12 cellular contexts compared by ENCODE assay signal in genomic region chr1:96808186-96808585, GRCh38.
DNase-seq lines count a peak whose midpoint lies in the region; ATAC-seq, FAIRE-seq and TF ChIP-seq lines count a peak whose summit lies in the region.
"Had no signal": no experiment of that assay in that cellular context is flagged by ENCODE, and none has a peak within 500 bp of the region (broad histone marks: within the 10 kb centered on the region; RNA-seq: fewer than 3 reads in every experiment).

No MANE protein-coding gene starts in this region.

- no peak for FAIRE-seq in endothelial cell of umbilical vein (lab: Jason Lieb, UNC)

- no peak for ATAC-seq in HG03025 (IDR thresholded peaks at IDR 0.05; ENCODE audit: low FRiP score, unreplicated experiment)
- ATAC-seq: activated T-cell treated with anti-CD3 and anti-CD28 coated beads, Interleukin-2, amount 50 U/mL, for 4 hours had no signal

- BruUV-seq in endothelial cell of umbilical vein (replicated peaks; lab: Mats Ljungman, UMichigan): no TSS peak

- H3K79me2 ChIP-seq in endothelial cell of umbilical vein (ENCODE audit: control insufficient read depth, insufficient read depth, low read length): peaks cover 9% of the 10 kb centered on the region

- no peak overlapping the region for H3K4me2 ChIP-seq in endothelial cell of umbilical vein (ENCODE audit: insufficient read depth, low read length)

- no peaks in the 10 kb centered on the region for H3K4me1 Mint-ChIP-seq in activated CD4-positive, alpha-beta memory T cell treated with anti-CD3 and anti-CD28 coated beads, Interleukin-2, amount 10 ng/mL, durations not matched to agents 7 days and 5 days

- peaks cover under 1 to 15% of the 10 kb centered on the region in 2 experiments for H3K36me3 ChIP-seq in endothelial cell of umbilical vein (ENCODE audit: control insufficient read depth in 2 of 2, extremely low read depth in 1 of 2, insufficient read depth in 2 of 2, low read length in 2 of 2)
- H3K36me3 ChIP-seq: ovary had no signal

- no peaks in the 10 kb centered on the region for H3K27me3 ChIP-seq in endothelial cell of umbilical vein (ENCODE audit: control insufficient read depth in 2 of 2, insufficient read depth in 2 of 2, low read length in 2 of 2)
- H3K27me3 ChIP-seq: ovary had no signal

- H3K4me3 Mint-ChIP-seq in activated CD4-positive, alpha-beta memory T cell treated with anti-CD3 and anti-CD28 coated beads, Interleukin-2, amount 10 ng/mL, durations not matched to agents 7 days and 5 days: no peak overlapping the region
- H3K4me3 Mint-ChIP-seq: activated T-cell treated with anti-CD3 and anti-CD28 coated beads, Interleukin-2, amount 50 U/mL, for 4 hours had no signal

- H3K4me3 ChIP-seq in endothelial cell of umbilical vein (replicated peaks in 1 of 3; ENCODE audit: insufficient read depth in 1 of 3, low read depth in 1 of 3, low read length in 3 of 3): no peak overlapping the region
- H3K4me3 ChIP-seq: ovary had no signal

- peaks cover 56% of the 10 kb centered on the region for H3K36me3 Mint-ChIP-seq in activated CD4-positive, alpha-beta memory T cell treated with anti-CD3 and anti-CD28 coated beads, Interleukin-2, amount 10 ng/mL, durations not matched to agents 7 days and 5 days (ENCODE audit: low read depth)

- no peaks in the 10 kb centered on the region for H3K9me1 ChIP-seq in endothelial cell of umbilical vein (replicated peaks; ENCODE audit: control insufficient read depth, extremely low read depth, insufficient read depth, low read length)

- no peak for TF ChIP-seq POLR2A in endothelial cell of umbilical vein (IDR thresholded peaks at IDR 0.05; ENCODE audit: low read depth, low read length)

- no peak for TF ChIP-seq CTCF in endothelial cell of umbilical vein (IDR thresholded peaks at IDR 0.05; ENCODE audit: extremely low read depth in 1 of 2, insufficient read depth in 1 of 2, low read depth in 1 of 2, low read length in 2 of 2)

- CTCF ChIA-PET in HEK293T (lab: Yijun Ruan, JAX): no interaction called here
- CTCF ChIA-PET in endothelial cell of umbilical vein (lab: Charles Lee): no interaction called here
- CTCF ChIA-PET in activated CD4-positive, alpha-beta memory T cell treated with anti-CD3 and anti-CD28 coated beads, Interleukin-2, amount 10 ng/mL, durations not matched to agents 7 days and 5 days (lab: Charles Lee): no interaction called here

- no peak overlapping the region for H3K9ac ChIP-seq in endothelial cell of umbilical vein (replicated peaks; ENCODE audit: extremely low read depth, insufficient read depth, low read length)

- intact Hi-C loops in endothelial cell of umbilical vein (cut with micrococcal nuclease): loop anchor here (10.0 kb wide), 1 partner anchor 433 kb away; no protein-coding TSS in a partner anchor

- dilution Hi-C loops in endothelial cell of umbilical vein (cut with MboI; ENCODE audit: extremely low pct_ligation_motif_present, low sequenced_read_pairs): no loop called here

- no peak overlapping the region for H3K27ac ChIP-seq in endothelial cell of umbilical vein (ENCODE audit: insufficient read depth, low read depth, low read length)
- H3K27ac ChIP-seq: ovary had no signal

- no peaks in the 10 kb centered on the region for H3K9me3 Mint-ChIP-seq in activated CD4-positive, alpha-beta memory T cell treated with anti-CD3 and anti-CD28 coated beads, Interleukin-2, amount 10 ng/mL, durations not matched to agents 7 days and 5 days
- H3K9me3 Mint-ChIP-seq: activated T-cell treated with anti-CD3 and anti-CD28 coated beads, Interleukin-2, amount 50 U/mL, for 4 hours had no signal

- H3K27ac Mint-ChIP-seq in activated CD4-positive, alpha-beta memory T cell treated with anti-CD3 and anti-CD28 coated beads, Interleukin-2, amount 10 ng/mL, durations not matched to agents 7 days and 5 days: no peak overlapping the region

- peaks cover 16% of the 10 kb centered on the region for H3K4me1 ChIP-seq in endothelial cell of umbilical vein (ENCODE audit: control insufficient read depth, extremely low read depth, insufficient read depth, low read length)

- POLR2A ChIA-PET in HEK293T (lab: Yijun Ruan, JAX) (no interaction called here), endothelial cell of umbilical vein (lab: Charles Lee) (no interaction called here)
- POLR2A ChIA-PET in activated CD4-positive, alpha-beta memory T cell treated with anti-CD3 and anti-CD28 coated beads, Interleukin-2, amount 10 ng/mL, durations not matched to agents 7 days and 5 days (lab: Charles Lee): no interaction called here

- H2AFZ ChIP-seq in endothelial cell of umbilical vein (ENCODE audit: low read depth, low read length): no peak overlapping the region

- no peaks in the 10 kb centered on the region for H3K27me3 Mint-ChIP-seq in activated CD4-positive, alpha-beta memory T cell treated with anti-CD3 and anti-CD28 coated beads, Interleukin-2, amount 10 ng/mL, durations not matched to agents 7 days and 5 days

- no peaks in the 10 kb centered on the region for H4K20me1 ChIP-seq in endothelial cell of umbilical vein (replicated peaks; ENCODE audit: control insufficient read depth, extremely low read depth, insufficient read depth, low read length)

- H3K9me3 ChIP-seq in endothelial cell of umbilical vein (replicated peaks; ENCODE audit: control insufficient read depth, insufficient read depth, low read length): no peaks in the 10 kb centered on the region
- H3K9me3 ChIP-seq: ovary had no signal

- DNase-seq in COR-L47 (lab: John Stamatoyannopoulos, UW): peak; percentile 7
- peak; percentile 18 for DNase-seq in HEK293T (ENCODE audit: extremely low spot score)
- peak; percentile 50 for DNase-seq in NCI-H2227 treated with DMSO at 0.1 percent for 48 hours (lab: John Stamatoyannopoulos, UW)
- DNase-seq in endothelial cell of umbilical vein (ENCODE audit: low read depth, low spot score): peak; percentile 21
- DNase-seq in amniotic stem cell (lab: John Stamatoyannopoulos, UW): no peak
- no peak for DNase-seq in activated CD4-positive, alpha-beta memory T cell treated with anti-CD3 and anti-CD28 coated beads, Interleukin-2, amount 10 ng/mL, durations not matched to agents 7 days and 5 days
- DNase-seq: activated T-cell treated with anti-CD3 and anti-CD28 coated beads, Interleukin-2, amount 50 U/mL, for 4 hours; AML-193; cerebellar nuclear complex; NCI-H345; ovary had no signal

TF ChIP-seq in HEK293T, 16 proteins besides CTCF, POLR2A, EP300 and RAD21:
- no peak for TF ChIP-seq HDGF (IDR thresholded peaks at IDR 0.05; ENCODE audit: borderline replicate concordance)
- TF ChIP-seq FOXK2 (IDR thresholded peaks at IDR 0.05): no peak

TF ChIP-seq in endothelial cell of umbilical vein, 7 proteins besides CTCF, POLR2A, EP300 and RAD21:
- TF ChIP-seq POLR2AphosphoS5 (IDR thresholded peaks at IDR 0.05; ENCODE audit: insufficient read depth, low read depth, low read length): no peak
- TF ChIP-seq EZH2 (IDR thresholded peaks at IDR 0.05; ENCODE audit: borderline replicate concordance, low read depth, low read length, severe bottlenecking): no peak
- no peak for TF ChIP-seq MYC (IDR thresholded peaks at IDR 0.05; ENCODE audit: low read depth, low read length)
- no peak for TF ChIP-seq JUN (IDR thresholded peaks at IDR 0.05; ENCODE audit: borderline replicate concordance, insufficient read depth, insufficient read length, low read depth)
- TF ChIP-seq FOS (IDR thresholded peaks at IDR 0.05; ENCODE audit: borderline replicate concordance, insufficient read depth, low read length): no peak
- TF ChIP-seq GATA2 (IDR thresholded peaks at IDR 0.05; ENCODE audit: insufficient read depth, insufficient read length, low read depth, low read length): no peak
- no peak for TF ChIP-seq MAX (IDR thresholded peaks at IDR 0.05; ENCODE audit: insufficient read depth, insufficient read length)

Comparison
In these comparisons a context has a peak if more than half of its experiments do, and no peak if none do; other contexts are left out.
1. DNase-seq: peak in COR-L47 (single experiment), HEK293T (single experiment), NCI-H2227 treated with DMSO at 0.1 percent for 48 hours (single experiment) and endothelial cell of umbilical vein (single experiment); none in amniotic stem cell (single experiment) and activated CD4-positive, alpha-beta memory T cell treated with anti-CD3 and anti-CD28 coated beads, Interleukin-2, amount 10 ng/mL, durations not matched to agents 7 days and 5 days (single experiment).